ENCODE assay signal across 13 cellular contexts in the genomic region with DNA sequence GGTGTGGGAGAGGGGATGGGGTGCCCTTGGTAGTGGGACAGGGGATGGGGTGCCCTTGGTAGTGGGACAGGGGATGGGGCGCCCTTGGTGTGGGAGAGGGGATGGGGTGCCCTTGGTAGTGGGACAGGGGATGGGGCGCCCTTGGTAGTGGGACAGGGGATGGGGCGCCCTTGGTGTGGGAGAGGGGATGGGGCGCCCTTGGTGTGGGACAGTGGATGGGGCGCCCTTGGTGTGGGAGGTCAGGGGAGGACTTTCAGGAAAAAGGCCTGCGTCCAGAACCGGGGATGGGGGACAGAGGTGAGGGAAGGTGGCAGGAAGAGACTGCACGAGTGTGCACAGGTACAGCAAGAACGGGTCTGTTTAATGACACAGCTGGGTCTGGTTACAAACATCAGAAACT. TPM values are rescaled to one million over a fixed set of nuclear protein-coding genes. Genes with fewer than 3 reads are reported as not detected.
DNase-seq lines count a peak whose midpoint lies in the region; ATAC-seq, FAIRE-seq and TF ChIP-seq lines count a peak whose summit lies in the region.
"Not testable (repeated sequence)": the region's sequence is repeated elsewhere in the genome, so short reads cannot be mapped to it uniquely, and the experiment has no call there.
"Had no signal": no experiment of that assay in that cellular context is flagged by ENCODE, and none has a peak within 500 bp of the region (broad histone marks: within the 10 kb centered on the region; RNA-seq: fewer than 3 reads in every experiment).

No MANE protein-coding gene starts in this region.

- intact Hi-C loops in activated B cell treated with CpG ODN at 0.5 μM for 24 hours (cut with micrococcal nuclease) = loop anchor here (1.0 kb wide), 1 partner anchor 30 kb away; no protein-coding TSS in a partner anchor
- intact Hi-C loops in GM12878 (cut with micrococcal nuclease; ENCODE audit: unreplicated experiment); sigmoid colon (cut with DNase I): not testable (repeated sequence)

- H3K9me3 Mint-ChIP-seq in activated B cell treated with CpG ODN at 0.5 μM for 24 hours, mesothelial cell of epicardium: not testable (repeated sequence)

- not testable (repeated sequence) for BruUV-seq in GM12878 (replicated peaks; lab: Mats Ljungman, UMichigan)

- not testable (repeated sequence) for TF ChIP-seq CTCF in activated B cell treated with CpG ODN at 0.5 μM for 24 hours (IDR thresholded peaks at IDR 0.05); GM12878 (IDR thresholded peaks at IDR 0.05 in 2 of 3, conservative IDR thresholded peaks at IDR 0.05 in 1 of 3; ENCODE audit: control insufficient read depth in 2 of 3, extremely low read depth in 1 of 3, insufficient read depth in 1 of 3, low read depth in 3 of 3, low read length in 3 of 3); gastroesophageal sphincter (IDR thresholded peaks at IDR 0.05); mesothelial cell of epicardium (IDR thresholded peaks at IDR 0.05; ENCODE audit: unreplicated experiment); sigmoid colon (IDR thresholded peaks at IDR 0.05); thoracic aorta (IDR thresholded peaks at IDR 0.05)

- TF ChIP-seq EP300 in GM12878 (IDR thresholded peaks at IDR 0.05; ENCODE audit: borderline replicate concordance in 1 of 2, control insufficient read depth in 1 of 2, low read depth in 2 of 2, low read length in 2 of 2); gastroesophageal sphincter (IDR thresholded peaks at IDR 0.05); sigmoid colon (IDR thresholded peaks at IDR 0.05): not testable (repeated sequence)

- H3K79me2 ChIP-seq in Karpas-422 (ENCODE audit: low read length); GM12878 (ENCODE audit: control insufficient read depth, insufficient read depth, low read length): not testable (repeated sequence)

- not testable (repeated sequence) for H3K27me3 ChIP-seq in BLaER1; Karpas-422 (ENCODE audit: low read length); GM12878 (replicated peaks in 1 of 2; ENCODE audit: control insufficient read depth in 2 of 2, insufficient read depth in 2 of 2, low read length in 1 of 2); thoracic aorta (replicated peaks; ENCODE audit: insufficient read depth)
- H3K27me3 ChIP-seq in gastroesophageal sphincter = peaks cover 21% of the 10 kb centered on the region
- H3K27me3 ChIP-seq in sigmoid colon = peaks cover 0 to 30% (median 9%) of the 10 kb centered on the region in 3 donors

- H3K9me2 ChIP-seq in Karpas-422 (replicated peaks; ENCODE audit: insufficient read depth, low read length) = not testable (repeated sequence)

- CTCF ChIA-PET in activated B cell treated with CpG ODN at 0.5 μM for 24 hours (lab: Charles Lee) (interaction anchor here (0.8 to 3.0 kb wide), 4 partner anchors 9 to 97 kb away, joined by 3 to 32 read pairs (median 9); no protein-coding TSS in a partner anchor), GM12878 (lab: Yijun Ruan, JAX) (interaction anchor here (1.6 to 4.0 kb wide), 6 partner anchors 19 to 155 kb away, joined by 5 to 41 read pairs (median 18); no protein-coding TSS in a partner anchor)

- H3K9ac ChIP-seq in BLaER1; GM12878 (ENCODE audit: control insufficient read depth, insufficient read depth, low read length): not testable (repeated sequence)
- H3K9ac ChIP-seq in Karpas-422 (ENCODE audit: low read length) = peak overlapping the region; percentile 64; the same call in 1 of the 2 replicates

- H3K27ac ChIP-seq in BLaER1 = peak overlapping the region; percentile 85; the same call in 1 of the 2 replicates
- H3K27ac ChIP-seq in Karpas-422 (ENCODE audit: low read length); GM12878 (ENCODE audit: control insufficient read depth, insufficient read depth): not testable (repeated sequence)
- H3K27ac ChIP-seq in gastroesophageal sphincter = peak overlapping the region in 3 of 4 donors; percentile 84 to 94 (median 87)
- H3K27ac ChIP-seq in sigmoid colon = peak overlapping the region; percentile 80 to 82 (median 80)
- peak overlapping the region in 1 of 2 donors; percentile 57 for H3K27ac ChIP-seq in thoracic aorta

- not testable (repeated sequence) for H4K20me1 ChIP-seq in BLaER1; Karpas-422 (ENCODE audit: insufficient read depth, low read depth, low read length); GM12878 (ENCODE audit: control insufficient read depth, insufficient read depth)

- SMC1A ChIA-PET in GM12878 (lab: Charles Lee; ENCODE audit: uncharacterized antibody, unreplicated experiment) = interaction anchor here (1.1 to 2.8 kb wide), 5 partner anchors 18 to 98 kb away, joined by 3 to 16 read pairs (median 13); no protein-coding TSS in a partner anchor

- H3K4me2 ChIP-seq in BLaER1 (peak overlapping the region; percentile 95), Karpas-422 (ENCODE audit: low read depth, low read length, poor library complexity, severe bottlenecking) (peak overlapping the region; percentile 78)
- not testable (repeated sequence) for H3K4me2 ChIP-seq in GM12878 (ENCODE audit: control insufficient read depth, insufficient read depth)

- peak overlapping the region; percentile 72 for H3K4me3 Mint-ChIP-seq in activated B cell treated with CpG ODN at 0.5 μM for 24 hours
- not testable (repeated sequence) for H3K4me3 Mint-ChIP-seq in mesothelial cell of epicardium

- DNase-seq in Karpas-422; activated B cell treated with CpG ODN at 0.5 μM for 24 hours; GM12878 (ENCODE audit: low read depth, low spot score); mesothelial cell of epicardium (ENCODE audit: low spot score in 2 of 2, unreplicated experiment in 2 of 2); sigmoid colon; thoracic aorta (ENCODE audit: low spot score): not testable (repeated sequence)

- TF ChIP-seq RAD21 in GM12878 (IDR thresholded peaks at IDR 0.05; ENCODE audit: insufficient read depth, low read depth, low read length) = not testable (repeated sequence)

- POLR2A ChIA-PET in activated B cell treated with CpG ODN at 0.5 μM for 24 hours (lab: Charles Lee) = interaction anchor here (0.6 to 4.0 kb wide), 16 partner anchors 7 to 210 kb away, joined by 3 to 85 read pairs (median 8); a partner anchor contains a TSS
- POLR2A ChIA-PET in GM12878 (lab: Charles Lee) = interaction anchor here (1.0 to 2.1 kb wide), 3 partner anchors 25 to 33 kb away, joined by 3 to 13 read pairs (median 5); no protein-coding TSS in a partner anchor

- WGBS in GM12878 (ENCODE audit: insufficient coverage, insufficient replicate concordance, low lambda C conversion rate, missing lambda C conversion rate) = 8% methylated on average over 5 of the region's 9 CpGs
- 37 to 65% methylated on average over 4 to 6 of the region's 9 CpGs for WGBS in gastroesophageal sphincter (ENCODE audit: low coverage in 1 of 2), 2 donors
- 68 to 73% methylated on average over 9 of the region's 9 CpGs for WGBS in sigmoid colon, 2 donors

- H3K9me3 ChIP-seq in BLaER1; Karpas-422 (ENCODE audit: low read length); GM12878 (replicated peaks; ENCODE audit: control insufficient read depth, insufficient read depth, low read length); gastroesophageal sphincter; sigmoid colon; thoracic aorta: not testable (repeated sequence)

- in situ Hi-C loops in GM12878 (cut with MboI) = not testable (repeated sequence)

- TF ChIP-seq POLR2A in GM12878 (IDR thresholded peaks at IDR 0.05; ENCODE audit: low read depth, low read length); gastroesophageal sphincter (IDR thresholded peaks at IDR 0.05); sigmoid colon (IDR thresholded peaks at IDR 0.05): not testable (repeated sequence)

- H3K27me3 Mint-ChIP-seq in activated B cell treated with CpG ODN at 0.5 μM for 24 hours; mesothelial cell of epicardium (ENCODE audit: low read depth): not testable (repeated sequence)

- H3K4me1 Mint-ChIP-seq in activated B cell treated with CpG ODN at 0.5 μM for 24 hours (peaks cover 61% of the 10 kb centered on the region), mesothelial cell of epicardium (peaks cover 42% of the 10 kb centered on the region)

- ATAC-seq in activated B cell treated with CpG ODN at 0.5 μM for 24 hours (ENCODE audit: low read depth); GM12878; gastroesophageal sphincter; thoracic aorta (ENCODE audit: insufficient number of reproducible peaks, low FRiP score, low read depth): not testable (repeated sequence)

- FAIRE-seq in GM12878 (lab: Jason Lieb, UNC) = peak; percentile 64

- H3K27ac Mint-ChIP-seq in activated B cell treated with CpG ODN at 0.5 μM for 24 hours (peak overlapping the region; percentile 94), mesothelial cell of epicardium (peak overlapping the region; percentile 8)

- not testable (repeated sequence) for H3K4me3 ChIP-seq in BLaER1; Karpas-422 (ENCODE audit: low read length); GM12878; sigmoid colon
- H3K4me3 ChIP-seq in gastroesophageal sphincter = peak overlapping the region in 1 of 2 donors; percentile 13
- H3K4me3 ChIP-seq in thoracic aorta = peak overlapping the region; percentile 59

- not testable (repeated sequence) for H3K36me3 ChIP-seq in BLaER1; Karpas-422 (ENCODE audit: insufficient read depth, low read length); GM12878 (ENCODE audit: control insufficient read depth in 2 of 2, insufficient read depth in 2 of 2, low read length in 1 of 2); gastroesophageal sphincter; sigmoid colon; thoracic aorta

- RAD21 ChIA-PET in GM12878 (lab: Charles Lee; ENCODE audit: unreplicated experiment) = interaction anchor here (0.8 to 2.5 kb wide), 6 partner anchors 16 to 97 kb away, joined by 3 to 20 read pairs (median 8); no protein-coding TSS in a partner anchor

- not testable (repeated sequence) for H3K36me3 Mint-ChIP-seq in activated B cell treated with CpG ODN at 0.5 μM for 24 hours (ENCODE audit: low read depth); mesothelial cell of epicardium

- peaks cover 95% of the 10 kb centered on the region for H3K4me1 ChIP-seq in BLaER1
- peaks cover 29% of the 10 kb centered on the region for H3K4me1 ChIP-seq in Karpas-422 (ENCODE audit: low read length)
- H3K4me1 ChIP-seq in GM12878 (ENCODE audit: control insufficient read depth, insufficient read depth, low read length) = peaks cover 12% of the 10 kb centered on the region
- H3K4me1 ChIP-seq in gastroesophageal sphincter = peaks cover 0 to 74% (median 56%) of the 10 kb centered on the region in 3 donors
- H3K4me1 ChIP-seq in sigmoid colon = peaks cover 0 to 60% (median 50%) of the 10 kb centered on the region in 4 donors
- peaks cover 35 to 40% of the 10 kb centered on the region in 2 donors for H3K4me1 ChIP-seq in thoracic aorta (ENCODE audit: control insufficient read depth in 1 of 2, low read depth in 2 of 2)

- H2AFZ ChIP-seq in Karpas-422 (ENCODE audit: low read length) = not testable (repeated sequence)
- peak overlapping the region; percentile 84; the same call in 1 of the 2 replicates for H2AFZ ChIP-seq in GM12878 (ENCODE audit: control insufficient read depth, low read depth, low read length)

RNA-seq across cellular contexts. Expression of a gene that starts 10.5 kb away (rescaled TPM):
- 0.07 TPM in 1 of 2 replicates, not detected in the other for total RNA-seq in Karpas-422 (2014; rRNA removed; shearing (Covaris generic); ENCODE audit: low replicate concordance)
- total RNA-seq in activated B cell treated with CpG ODN at 0.5 μM for 24 hours (0.44 and 0.49 TPM in 2 replicates), GM12878 (2014; rRNA removed) (0.34 TPM in 1 of 2 replicates, not detected in the other), GM12878 (2014; rRNA removed; fragmentation: Illumina TruSeq; extraction: Trizol) (not detected in 2 replicates), GM12878 (2021) (not detected in 2 replicates), gastroesophageal sphincter (10 to 100 TPM; 12.6 to 23.2 (median 18.8) TPM), mesothelial cell of epicardium (8.6 to 10.4 TPM (median 10.1 TPM) in 3 replicates), sigmoid colon (10 to 100 TPM; 18.6 to 33.4 (median 19.3) TPM), thoracic aorta (10 to 100 TPM in 1 of 2 donors, 1 to 10 TPM in 1; 8.3 to 17.7 TPM)
- total RNA-seq in GM12878 (2013; cell fraction: nucleolus; rRNA removed) = not detected in 2 replicates
- polyA plus RNA-seq in GM12878 (2011; ENCODE audit: low read depth) = not detected
- polyA plus RNA-seq in GM12878 (2011; rRNA removed) (not detected in 2 replicates), GM12878 (2014; fragmentation: Illumina TruSeq; extraction: Trizol) (not detected in 2 replicates), GM12878 (2014; fragmentation: Nextera tagmentation; extraction: Ambion mirVana) (not detected), GM12878 (2014; rRNA removed) (not detected in 2 replicates), GM12878 (2016; fragmentation: Nextera tagmentation; extraction: Ambion mirVana) (not detected), sigmoid colon (10 to 100 TPM in 2 of 3 donors, 1 to 10 TPM in 1; 9.7 to 25.8 (median 10.1) TPM)
- 0.09 TPM in 1 of 2 replicates, not detected in the other for polyA plus RNA-seq in GM12878 (2011; cell fraction: cytosol; rRNA removed)
- polyA plus RNA-seq in GM12878 (2011; cell fraction: nucleus; rRNA removed) = 0.25 TPM in 1 of 2 replicates, not detected in the other
- not detected in 2 replicates for polyA plus RNA-seq in GM12878 (2012)
- polyA minus RNA-seq in GM12878 (2011; rRNA and poly(A)+ RNA removed) = 0.31 TPM in 1 of 2 replicates, not detected in the other
- polyA minus RNA-seq in GM12878 (2011; cell fraction: cytosol; rRNA and poly(A)+ RNA removed) = not detected in 2 replicates
- not detected in 2 replicates for polyA minus RNA-seq in GM12878 (2011; cell fraction: nucleus; rRNA and poly(A)+ RNA removed)
- total RNA-seq: activated CD4-positive, alpha-beta T cell treated with anti-CD3 and anti-CD28 coated beads for 36 hours had no signal
- polyA plus RNA-seq: CD14-positive monocyte had no signal

RNA-seq across cellular contexts. Expression of a gene that starts 12.8 kb away (rescaled TPM):
- total RNA-seq in Karpas-422 (2014; rRNA removed; shearing (Covaris generic); ENCODE audit: low replicate concordance) = 0.37 and 0.69 TPM in 2 replicates
- total RNA-seq in activated B cell treated with CpG ODN at 0.5 μM for 24 hours = 5.3 and 5.5 TPM in 2 replicates
- total RNA-seq in GM12878 (2013; cell fraction: nucleolus; rRNA removed) = 2.4 TPM in 2 replicates
- total RNA-seq in GM12878 (2014; rRNA removed) = 0.44 TPM in 1 of 2 replicates, not detected in the other
- 0.18 TPM in 1 of 2 replicates, not detected in the other for total RNA-seq in GM12878 (2014; rRNA removed; fragmentation: Illumina TruSeq; extraction: Trizol)
- total RNA-seq in GM12878 (2021) = 0.37 and 0.95 TPM in 2 replicates
- polyA plus RNA-seq in GM12878 (2011; ENCODE audit: low read depth) = not detected
- 0.22 and 0.49 TPM in 2 replicates for polyA plus RNA-seq in GM12878 (2011; rRNA removed)
- 0.24 and 0.48 TPM in 2 replicates for polyA plus RNA-seq in GM12878 (2011; cell fraction: cytosol; rRNA removed)
- 0.50 and 1.4 TPM in 2 replicates for polyA plus RNA-seq in GM12878 (2011; cell fraction: nucleus; rRNA removed)
- 0.45 TPM in 1 of 2 replicates, not detected in the other for polyA plus RNA-seq in GM12878 (2012)
- polyA plus RNA-seq in GM12878 (2014; fragmentation: Illumina TruSeq; extraction: Trizol) = not detected in 2 replicates
- polyA plus RNA-seq in GM12878 (2014; fragmentation: Nextera tagmentation; extraction: Ambion mirVana) = under 1 TPM in 1 of 2 experiments, not detected in 1; 0.31 TPM
- polyA plus RNA-seq in GM12878 (2014; rRNA removed) = 0.51 TPM in 1 of 2 replicates, not detected in the other
- under 1 TPM; 0.37 to 0.55 TPM for polyA plus RNA-seq in GM12878 (2016; fragmentation: Nextera tagmentation; extraction: Ambion mirVana)
- not detected in 2 replicates for polyA minus RNA-seq in GM12878 (2011; rRNA and poly(A)+ RNA removed)
- polyA minus RNA-seq in GM12878 (2011; cell fraction: cytosol; rRNA and poly(A)+ RNA removed) = not detected in 2 replicates
- not detected in 2 replicates for polyA minus RNA-seq in GM12878 (2011; cell fraction: nucleus; rRNA and poly(A)+ RNA removed)
- 10 to 100 TPM in 1 of 4 donors, 1 to 10 TPM in 2, under 1 TPM in 1; 0.57 to 11.2 (median 2.3) TPM for total RNA-seq in gastroesophageal sphincter
- total RNA-seq in mesothelial cell of epicardium = 8.7 to 9.9 TPM (median 9.9 TPM) in 3 replicates
- 1 to 10 TPM; 1.1 to 6.1 (median 3.6) TPM for total RNA-seq in sigmoid colon
- 1 to 10 TPM in 2 of 3 donors, not detected in 1; 4.8 to 7.1 TPM for polyA plus RNA-seq in sigmoid colon
- total RNA-seq in thoracic aorta = 1 to 10 TPM; 1.9 to 2.4 TPM
- total RNA-seq: activated CD4-positive, alpha-beta T cell treated with anti-CD3 and anti-CD28 coated beads for 36 hours had no signal
- polyA plus RNA-seq: CD14-positive monocyte had no signal

RNA-seq across cellular contexts. Expression of a gene that starts 25.8 kb away (rescaled TPM):
- total RNA-seq in Karpas-422 (2014; rRNA removed; shearing (Covaris generic); ENCODE audit: low replicate concordance) = 5.1 and 5.4 TPM in 2 replicates
- total RNA-seq in activated B cell treated with CpG ODN at 0.5 μM for 24 hours (150 and 189 TPM in 2 replicates), GM12878 (2014; rRNA removed) (22.5 and 31.1 TPM in 2 replicates), GM12878 (2014; rRNA removed; fragmentation: Illumina TruSeq; extraction: Trizol) (10.9 and 12.2 TPM in 2 replicates), GM12878 (2021) (30.5 and 43.0 TPM in 2 replicates), gastroesophageal sphincter (10 to 100 TPM in 1 of 4 donors, 1 to 10 TPM in 3; 7.3 to 20.5 (median 8.5) TPM), mesothelial cell of epicardium (19.1 to 21.6 TPM (median 21.5 TPM) in 3 replicates), sigmoid colon (10 to 100 TPM in 3 of 4 donors, 1 to 10 TPM in 1; 7.9 to 27.6 (median 12.5) TPM), thoracic aorta (100 to 1,000 TPM in 1 of 2 donors, 10 to 100 TPM in 1; 91.6 to 153 TPM)
- 130 and 159 TPM in 2 replicates for total RNA-seq in GM12878 (2013; cell fraction: nucleolus; rRNA removed)
- polyA plus RNA-seq in GM12878 (2011; ENCODE audit: low read depth) = 10.0 TPM
- polyA plus RNA-seq in GM12878 (2011; rRNA removed) (2.0 and 6.5 TPM in 2 replicates), GM12878 (2014; fragmentation: Illumina TruSeq; extraction: Trizol) (3.7 and 12.9 TPM in 2 replicates), GM12878 (2014; fragmentation: Nextera tagmentation; extraction: Ambion mirVana) (1 to 10 TPM in 1 of 2 experiments, under 1 TPM in 1; 0.97 to 1.1 TPM), GM12878 (2014; rRNA removed) (38.3 and 42.4 TPM in 2 replicates), GM12878 (2016; fragmentation: Nextera tagmentation; extraction: Ambion mirVana) (10 to 100 TPM; 24.5 to 26.4 TPM), sigmoid colon (10 to 100 TPM in 1 of 3 donors, 1 to 10 TPM in 2; 1.2 to 35.7 (median 5.8) TPM)
- 7.1 and 8.0 TPM in 2 replicates for polyA plus RNA-seq in GM12878 (2011; cell fraction: cytosol; rRNA removed)
- polyA plus RNA-seq in GM12878 (2011; cell fraction: nucleus; rRNA removed) = 52.8 and 56.2 TPM in 2 replicates
- 34.5 and 40.1 TPM in 2 replicates for polyA plus RNA-seq in GM12878 (2012)
- 7.6 and 15.0 TPM in 2 replicates for polyA minus RNA-seq in GM12878 (2011; rRNA and poly(A)+ RNA removed)
- 7.0 and 7.6 TPM in 2 replicates for polyA minus RNA-seq in GM12878 (2011; cell fraction: cytosol; rRNA and poly(A)+ RNA removed)
- polyA minus RNA-seq in GM12878 (2011; cell fraction: nucleus; rRNA and poly(A)+ RNA removed) = 14.9 and 27.1 TPM in 2 replicates

RNA-seq across cellular contexts. Expression of a gene that starts 58.6 kb away (rescaled TPM):
- total RNA-seq in Karpas-422 (2014; rRNA removed; shearing (Covaris generic); ENCODE audit: low replicate concordance) = not detected in 2 replicates
- total RNA-seq in activated B cell treated with CpG ODN at 0.5 μM for 24 hours (not detected in 2 replicates), GM12878 (2014; rRNA removed) (0.23 TPM in 1 of 2 replicates, not detected in the other), GM12878 (2014; rRNA removed; fragmentation: Illumina TruSeq; extraction: Trizol) (not detected in 2 replicates), GM12878 (2021) (0.13 and 0.41 TPM in 2 replicates), gastroesophageal sphincter (10 to 100 TPM in 2 of 4 donors, 1 to 10 TPM in 2; 5.4 to 27.1 (median 10.6) TPM), mesothelial cell of epicardium (1.3 to 1.9 TPM (median 1.5 TPM) in 3 replicates), sigmoid colon (10 to 100 TPM in 1 of 4 donors, 1 to 10 TPM in 3; 4.1 to 16.4 (median 9.0) TPM), thoracic aorta (1 to 10 TPM in 1 of 2 donors, not detected in 1; 1.8 TPM)
- total RNA-seq in GM12878 (2013; cell fraction: nucleolus; rRNA removed) = not detected in 2 replicates
- polyA plus RNA-seq in GM12878 (2011; ENCODE audit: low read depth) = 0.12 TPM
- polyA plus RNA-seq in GM12878 (2011; rRNA removed) (0.08 and 0.17 TPM in 2 replicates), GM12878 (2014; fragmentation: Illumina TruSeq; extraction: Trizol) (not detected in 2 replicates), GM12878 (2014; fragmentation: Nextera tagmentation; extraction: Ambion mirVana) (not detected), GM12878 (2014; rRNA removed) (0.18 TPM in 1 of 2 replicates, not detected in the other), GM12878 (2016; fragmentation: Nextera tagmentation; extraction: Ambion mirVana) (under 1 TPM in 1 of 2 experiments, not detected in 1; 0.24 TPM), sigmoid colon (1 to 10 TPM; 3.3 to 5.4 (median 3.5) TPM)
- 0.06 and 0.12 TPM in 2 replicates for polyA plus RNA-seq in GM12878 (2011; cell fraction: cytosol; rRNA removed)
- polyA plus RNA-seq in GM12878 (2011; cell fraction: nucleus; rRNA removed) = 0.15 and 1.2 TPM in 2 replicates
- 0.28 TPM in 1 of 2 replicates, not detected in the other for polyA plus RNA-seq in GM12878 (2012)
- not detected in 2 replicates for polyA minus RNA-seq in GM12878 (2011; rRNA and poly(A)+ RNA removed)
- not detected in 2 replicates for polyA minus RNA-seq in GM12878 (2011; cell fraction: cytosol; rRNA and poly(A)+ RNA removed)
- polyA minus RNA-seq in GM12878 (2011; cell fraction: nucleus; rRNA and poly(A)+ RNA removed) = not detected in 2 replicates

RNA-seq across cellular contexts. Expression of a gene that starts 59.6 kb away (rescaled TPM):
- total RNA-seq in Karpas-422 (2014; rRNA removed; shearing (Covaris generic); ENCODE audit: low replicate concordance) = not detected in 2 replicates
- total RNA-seq in activated B cell treated with CpG ODN at 0.5 μM for 24 hours = 0.55 TPM in 1 of 2 replicates, not detected in the other
- total RNA-seq in GM12878 (2013; cell fraction: nucleolus; rRNA removed) = not detected in 2 replicates
- not detected in 2 replicates for total RNA-seq in GM12878 (2014; rRNA removed)
- not detected in 2 replicates for total RNA-seq in GM12878 (2014; rRNA removed; fragmentation: Illumina TruSeq; extraction: Trizol)
- total RNA-seq in GM12878 (2021) = 0.23 TPM in 1 of 2 replicates, not detected in the other
- not detected for polyA plus RNA-seq in GM12878 (2011; ENCODE audit: low read depth)
- polyA plus RNA-seq in GM12878 (2011; rRNA removed) = not detected in 2 replicates
- polyA plus RNA-seq in GM12878 (2011; cell fraction: cytosol; rRNA removed) = 0.07 TPM in 1 of 2 replicates, not detected in the other
- 0.29 TPM in 1 of 2 replicates, not detected in the other for polyA plus RNA-seq in GM12878 (2011; cell fraction: nucleus; rRNA removed)
- polyA plus RNA-seq in GM12878 (2012) = 0.48 TPM in 1 of 2 replicates, not detected in the other
- polyA plus RNA-seq in GM12878 (2014; fragmentation: Illumina TruSeq; extraction: Trizol) = not detected in 2 replicates
- polyA plus RNA-seq in GM12878 (2014; fragmentation: Nextera tagmentation; extraction: Ambion mirVana) = not detected
- polyA plus RNA-seq in GM12878 (2014; rRNA removed) = not detected in 2 replicates
- not detected for polyA plus RNA-seq in GM12878 (2016; fragmentation: Nextera tagmentation; extraction: Ambion mirVana)
- polyA minus RNA-seq in GM12878 (2011; rRNA and poly(A)+ RNA removed) = not detected in 2 replicates
- polyA minus RNA-seq in GM12878 (2011; cell fraction: cytosol; rRNA and poly(A)+ RNA removed) = not detected in 2 replicates
- not detected in 2 replicates for polyA minus RNA-seq in GM12878 (2011; cell fraction: nucleus; rRNA and poly(A)+ RNA removed)
- not detected for total RNA-seq in gastroesophageal sphincter
- total RNA-seq in mesothelial cell of epicardium = 0.22 to 0.40 TPM in 2 of 3 replicates, not detected in the other
- total RNA-seq in sigmoid colon = not detected
- under 1 TPM in 1 of 3 donors, not detected in 2; 0.12 TPM for polyA plus RNA-seq in sigmoid colon
- not detected for total RNA-seq in thoracic aorta
- total RNA-seq: epithelial cell of proximal tubule, glomerular endothelial cell, left ventricle myocardium superior had no signal
- polyA plus RNA-seq: CD14-positive monocyte had no signal
